ENCODE assay signal across 3 cellular contexts in the genomic region with DNA sequence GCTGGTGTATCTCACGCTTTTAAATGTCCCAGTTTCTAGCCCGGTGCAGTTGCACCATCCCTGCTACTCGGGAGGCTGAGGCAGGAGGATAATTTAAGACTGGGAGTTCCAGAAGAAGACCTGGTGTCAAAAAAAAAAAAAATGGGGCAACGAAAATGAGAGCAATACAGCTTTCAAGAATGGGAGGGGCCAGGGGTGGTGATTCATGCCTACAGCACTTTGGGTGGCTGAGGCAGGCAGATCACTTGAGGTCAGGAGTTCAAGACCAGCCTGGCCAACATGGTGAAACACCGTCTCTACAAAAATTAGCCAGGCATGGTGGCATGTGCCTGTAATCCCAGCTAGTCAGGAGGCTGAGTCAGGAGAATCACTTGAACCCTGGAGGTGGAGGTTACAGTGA. TPM values are rescaled to one million over a fixed set of nuclear protein-coding genes. Genes with fewer than 3 reads are reported as not detected.
"Had no signal": no experiment of that assay in that cellular context is flagged by ENCODE, and none has a peak within 500 bp of the region (broad histone marks: within the 10 kb centered on the region; RNA-seq: fewer than 3 reads in every experiment).

No MANE protein-coding gene starts in this region.

RNA-seq across cellular contexts. Expression of a gene that starts 3.8 kb away (rescaled TPM):
- total RNA-seq: PC-3, Right ventricle myocardium superior, SJSA1 had no signal

RNA-seq across cellular contexts. Expression of a gene that starts 5.8 kb away (rescaled TPM):
- total RNA-seq: PC-3, Right ventricle myocardium superior had no signal
